In genomic region chr6:1995521-1996110, GRCh38 we compare ENCODE assay signal across 26 cellular contexts.
A peak's percentile ranks its signal among the peaks of the same experiment; 100 is the strongest.
DNase-seq lines count a peak whose midpoint lies in the region; TF ChIP-seq lines count a peak whose summit lies in the region.
"Had no signal": no experiment of that assay in that cellular context is flagged by ENCODE, and none has a peak within 500 bp of the region (broad histone marks: within the 10 kb centered on the region; RNA-seq: fewer than 3 reads in every experiment).

No MANE protein-coding gene starts in this region.

- H3K36me3 Mint-ChIP-seq in CD8-positive, alpha-beta memory T cell, result peaks cover 3 to 46% (median 7%) of the 10 kb centered on the region in 3 donors

- TF ChIP-seq EP300 in sigmoid colon (IDR thresholded peaks at IDR 0.05), result no peak

- H3K9me2 ChIP-seq in OCI-LY1 (ENCODE audit: low read depth, low read length), result no peaks in the 10 kb centered on the region

- H3K9ac ChIP-seq in OCI-LY1 (ENCODE audit: low read length), result no peak overlapping the region

- H3K4me3 ChIP-seq in OCI-LY1 (ENCODE audit: low read depth, low read length, poor library complexity, severe bottlenecking) (no peak overlapping the region), right atrium auricular region (no peak overlapping the region), sigmoid colon (no peak overlapping the region)
- H3K4me3 ChIP-seq in CD8-positive, alpha-beta memory T cell (ENCODE audit: low read length), result no peak overlapping the region
- H3K4me3 ChIP-seq: body of pancreas, ovary, PC-9, SJCRH30, testis had no signal

- DNase-seq in AG08395 (ENCODE audit: low spot score), result peak; percentile 10
- DNase-seq in fibroblast of gingiva (ENCODE audit: low read depth), result peak; percentile 23
- DNase-seq in right atrium auricular region (ENCODE audit: low spot score), result no peak
- no peak for DNase-seq in CD8-positive, alpha-beta memory T cell
- no peak for DNase-seq in NCI-H1694 (lab: John Stamatoyannopoulos, UW)
- no peak for DNase-seq in sigmoid colon
- DNase-seq: ACHN; activated T-cell treated with anti-CD3 and anti-CD28 coated beads, Interleukin-2, amount 50 U/mL, for 48 hours; body of pancreas; CD4-positive, alpha-beta T cell; endodermal cell; islet precursor cell; KG1; mesenchymal stem cell; MV-4-11; naive thymus-derived CD8-positive, alpha-beta T cell; NCI-H2029; NCI-H510A treated with DMSO at 0.1 percent for 48 hours; ovary; PC-9; SJCRH30; testis had no signal

- POLR2A ChIA-PET in CD8-positive, alpha-beta memory T cell (lab: Charles Lee), result no interaction called here

- no peak overlapping the region for H2AFZ ChIP-seq in OCI-LY1 (ENCODE audit: low read length)
- H2AFZ ChIP-seq: PC-9 had no signal

- H3K4me3 Mint-ChIP-seq in CD8-positive, alpha-beta memory T cell, result no peak overlapping the region
- H3K4me3 Mint-ChIP-seq: activated naive CD4-positive, alpha-beta T cell treated with anti-CD3 and anti-CD28 coated beads, Interleukin-2, amount 50 U/mL, for 24 hours; CD4-positive, alpha-beta T cell; endodermal cell; naive thymus-derived CD8-positive, alpha-beta T cell; stimulated activated memory B cell treated with anti-CD40 and anti-IgM and Interleukin-4, amounts not matched to agents 10 μg/mL and 1 μg/mL and 100 μg/mL, for 72 hours had no signal

- H3F3A ChIP-seq in OCI-LY1 (ENCODE audit: insufficient read depth, low read length), result no peaks in the 10 kb centered on the region

- 92 to 98% methylated on average over 4 of the region's 4 CpGs for WGBS in sigmoid colon, 2 donors

- no peak overlapping the region for H3K27ac ChIP-seq in OCI-LY1 (ENCODE audit: low read depth, low read length, poor library complexity, severe bottlenecking)
- H3K27ac ChIP-seq in right atrium auricular region, result no peak overlapping the region
- H3K27ac ChIP-seq in CD8-positive, alpha-beta memory T cell (ENCODE audit: low read depth, low read length), result no peak overlapping the region
- H3K27ac ChIP-seq in sigmoid colon, result no peak overlapping the region
- H3K27ac ChIP-seq: body of pancreas, ovary, PC-9, SJCRH30, testis had no signal

- peaks cover 0 to 3% (median 0%) of the 10 kb centered on the region in 5 donors for H3K9me3 Mint-ChIP-seq in CD8-positive, alpha-beta memory T cell
- H3K9me3 Mint-ChIP-seq: activated naive CD4-positive, alpha-beta T cell treated with anti-CD3 and anti-CD28 coated beads, Interleukin-2, amount 50 U/mL, for 24 hours; CD4-positive, alpha-beta T cell; endodermal cell; stimulated activated memory B cell treated with anti-CD40 and anti-IgM and Interleukin-4, amounts not matched to agents 10 μg/mL and 1 μg/mL and 100 μg/mL, for 72 hours had no signal

- CTCF ChIA-PET in CD8-positive, alpha-beta memory T cell (lab: Charles Lee), result no interaction called here

- peak; percentile 32; the same call in 1 of the 3 replicates for TF ChIP-seq CTCF in GM12872 (IDR thresholded peaks at IDR 0.05; ENCODE audit: insufficient read depth, low read depth, low read length)
- TF ChIP-seq CTCF in OCI-LY1 (IDR thresholded peaks at IDR 0.05; ENCODE audit: low read length), result peak; percentile 61
- TF ChIP-seq CTCF in right atrium auricular region (IDR thresholded peaks at IDR 0.05), result no peak
- no peak for TF ChIP-seq CTCF in sigmoid colon (IDR thresholded peaks at IDR 0.05)

- H3K36me3 ChIP-seq in OCI-LY1 (ENCODE audit: insufficient read depth, low read length), result no peaks in the 10 kb centered on the region
- H3K36me3 ChIP-seq in right atrium auricular region, result no peaks in the 10 kb centered on the region
- H3K36me3 ChIP-seq in CD8-positive, alpha-beta memory T cell (ENCODE audit: insufficient read depth, low read length), result no peaks in the 10 kb centered on the region
- no peaks in the 10 kb centered on the region for H3K36me3 ChIP-seq in sigmoid colon
- H3K36me3 ChIP-seq: ovary, SJCRH30 had no signal

- H3K4me2 ChIP-seq in OCI-LY1 (ENCODE audit: low read length), result 0 out of 2 replicates have a peak overlapping the region, but pooled peaks have one; percentile 21
- H3K4me2 ChIP-seq: PC-9 had no signal

- no peaks in the 10 kb centered on the region for H3K27me3 ChIP-seq in OCI-LY1 (ENCODE audit: insufficient read depth, low read length)
- no peaks in the 10 kb centered on the region for H3K27me3 ChIP-seq in right atrium auricular region
- no peaks in the 10 kb centered on the region for H3K27me3 ChIP-seq in CD8-positive, alpha-beta memory T cell (ENCODE audit: insufficient read depth, low read length, poor library complexity, severe bottlenecking)
- H3K27me3 ChIP-seq in sigmoid colon, result no peaks in the 10 kb centered on the region
- H3K27me3 ChIP-seq: body of pancreas, ovary, SJCRH30, testis had no signal

- no peaks in the 10 kb centered on the region for H3K9me3 ChIP-seq in OCI-LY1 (ENCODE audit: low read length)
- no peaks in the 10 kb centered on the region for H3K9me3 ChIP-seq in right atrium auricular region
- H3K9me3 ChIP-seq in CD8-positive, alpha-beta memory T cell (ENCODE audit: low read length), result no peaks in the 10 kb centered on the region
- H3K9me3 ChIP-seq in sigmoid colon, result peaks cover 0 to 1% (median 0%) of the 10 kb centered on the region in 4 donors
- H3K9me3 ChIP-seq: body of pancreas, ovary, SJCRH30, testis had no signal

- H3K79me2 ChIP-seq in OCI-LY1 (ENCODE audit: insufficient read depth, low read length), result no peaks in the 10 kb centered on the region

- H3K4me1 ChIP-seq in OCI-LY1 (ENCODE audit: insufficient read depth, low read length, severe bottlenecking) (peaks cover 11% of the 10 kb centered on the region), right atrium auricular region (no peaks in the 10 kb centered on the region), sigmoid colon (no peaks in the 10 kb centered on the region)
- no peaks in the 10 kb centered on the region for H3K4me1 ChIP-seq in CD8-positive, alpha-beta memory T cell (ENCODE audit: insufficient read depth, low read length)
- H3K4me1 ChIP-seq: body of pancreas, SJCRH30, testis had no signal

- no peaks in the 10 kb centered on the region for H4K20me1 ChIP-seq in OCI-LY1 (ENCODE audit: insufficient read depth, low read length)

- H3K27me3 Mint-ChIP-seq in CD8-positive, alpha-beta memory T cell, result peaks cover 0 to 1% of the 10 kb centered on the region in 2 donors
- H3K27me3 Mint-ChIP-seq: activated naive CD4-positive, alpha-beta T cell treated with anti-CD3 and anti-CD28 coated beads, Interleukin-2, amount 50 U/mL, for 24 hours; CD4-positive, alpha-beta T cell; naive thymus-derived CD8-positive, alpha-beta T cell; stimulated activated memory B cell treated with anti-CD40 and anti-IgM and Interleukin-4, amounts not matched to agents 10 μg/mL and 1 μg/mL and 100 μg/mL, for 72 hours had no signal

- peaks cover 0 to 2% (median 0%) of the 10 kb centered on the region in 3 donors for H3K4me1 Mint-ChIP-seq in CD8-positive, alpha-beta memory T cell
- H3K4me1 Mint-ChIP-seq: endodermal cell had no signal

- TF ChIP-seq POLR2A in sigmoid colon (IDR thresholded peaks at IDR 0.05), result no peak

- no peak overlapping the region for H3K27ac Mint-ChIP-seq in CD8-positive, alpha-beta memory T cell
- H3K27ac Mint-ChIP-seq: activated naive CD4-positive, alpha-beta T cell treated with anti-CD3 and anti-CD28 coated beads, Interleukin-2, amount 50 U/mL, for 24 hours; CD4-positive, alpha-beta T cell; endodermal cell; stimulated activated memory B cell treated with anti-CD40 and anti-IgM and Interleukin-4, amounts not matched to agents 10 μg/mL and 1 μg/mL and 100 μg/mL, for 72 hours had no signal

- intact Hi-C loops in sigmoid colon (cut with DNase I), result no loop called here

Comparison
In these comparisons a context has a peak if more than half of its experiments do, and no peak if none do; other contexts are left out.
1. DNase-seq: peak in AG08395 (single experiment) and fibroblast of gingiva (single experiment); none in right atrium auricular region (single experiment), CD8-positive, alpha-beta memory T cell (0 of 5), NCI-H1694 (single experiment) and sigmoid colon (single experiment).
2. CTCF ChIP-seq: peak in GM12872 (single experiment) and OCI-LY1 (single experiment); none in right atrium auricular region (0 of 2) and sigmoid colon (0 of 4).